ENCODE assay signal across 17 cellular contexts in the genomic region with DNA sequence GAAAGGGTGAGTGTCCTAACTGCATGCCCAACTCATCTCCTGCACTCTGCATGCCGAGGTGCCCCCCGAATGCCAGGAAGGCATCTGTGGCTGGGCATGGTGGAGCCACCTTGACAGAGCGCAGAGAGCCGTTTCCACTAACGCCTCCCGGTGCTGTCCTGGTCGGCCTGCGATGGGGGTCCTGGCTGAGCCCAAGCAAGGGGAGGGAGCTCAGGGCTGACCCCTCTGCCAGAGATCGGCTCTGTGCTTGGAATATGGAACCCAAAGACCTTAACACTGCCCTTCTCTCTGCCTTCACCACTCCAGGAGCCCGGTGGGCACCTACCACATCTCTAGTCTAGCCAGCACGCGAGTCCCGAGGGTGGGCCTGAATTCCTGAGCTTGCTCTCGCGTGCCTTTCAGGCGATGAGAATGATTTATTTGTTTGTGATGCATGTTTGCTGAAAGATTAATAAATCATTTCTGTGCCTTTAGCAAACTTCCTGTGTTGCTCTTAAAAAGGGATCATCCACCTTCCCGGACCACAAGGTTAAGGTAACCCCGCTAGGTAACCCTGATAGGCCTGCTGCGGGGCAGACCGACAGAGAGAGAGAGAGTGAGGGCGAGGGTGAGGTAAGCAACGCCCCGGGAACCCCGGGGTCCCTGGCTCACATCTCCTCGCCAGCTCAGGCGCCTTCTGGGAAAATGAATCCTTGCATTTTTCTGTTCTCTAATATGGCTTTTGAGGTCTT. TPM values are rescaled to one million over a fixed set of nuclear protein-coding genes. Genes with fewer than 3 reads are reported as not detected.
A peak's percentile ranks its signal among the peaks of the same experiment; 100 is the strongest.
DNase-seq lines count a peak whose midpoint lies in the region; ATAC-seq, FAIRE-seq and TF ChIP-seq lines count a peak whose summit lies in the region.
"Had no signal": no experiment of that assay in that cellular context is flagged by ENCODE, and none has a peak within 500 bp of the region (broad histone marks: within the 10 kb centered on the region; RNA-seq: fewer than 3 reads in every experiment).

No MANE protein-coding gene starts in this region.

- H4K20me1 ChIP-seq in HepG2 (ENCODE audit: insufficient read depth, low read length) (no peaks in the 10 kb centered on the region; the same call in 1 of the 2 replicates), H1 (replicated peaks in 1 of 2; ENCODE audit: control insufficient read depth in 1 of 2, insufficient read depth in 2 of 2, low read length in 2 of 2) (peaks cover 2 to 13% of the 10 kb centered on the region in 2 experiments)

- no peaks in the 10 kb centered on the region for H3K4me1 Mint-ChIP-seq in activated T-cell treated with anti-CD3 and anti-CD28 coated beads, Interleukin-2, amount 50 U/mL, for 72 hours (ENCODE audit: low read depth)

- FAIRE-seq in HepG2 (lab: Jason Lieb, UNC) (no peak), H1 (lab: Jason Lieb, UNC) (no peak)

- H2BK20ac ChIP-seq in H1 (ENCODE audit: low read length) = no peak overlapping the region

- POLR2A ChIA-PET in HepG2 (lab: Yijun Ruan, JAX) = interaction anchor here (0.7 kb wide), 1 partner anchor 14 kb away, joined by 3 read pairs; no protein-coding TSS in a partner anchor
- POLR2A ChIA-PET in H1 (lab: Charles Lee; ENCODE audit: partially characterized antibody) = interaction anchor here (1.4 to 2.9 kb wide), 2 partner anchors 8 to 10 kb away, joined by 4 to 12 read pairs; no protein-coding TSS in a partner anchor

- H3K27ac ChIP-seq in HepG2 (ENCODE audit: extremely low read length, insufficient read depth, low read length) (no peak overlapping the region), right lobe of liver (no peak overlapping the region), H1 (ENCODE audit: low read depth, low read length) (no peak overlapping the region)
- H3K27ac ChIP-seq: SJSA1 had no signal

- DNase-seq in HepG2 (ENCODE audit: low spot score) (no peak), right lobe of liver (no peak), H1 (ENCODE audit: low read depth in 1 of 2, low spot score in 2 of 2) (no peak), posterior vena cava (ENCODE audit: low spot score) (peak; percentile 73)
- no peak for DNase-seq in activated T-cell treated with anti-CD3 and anti-CD28 coated beads, Interleukin-2, amount 50 U/mL, for 72 hours
- DNase-seq: BE2C, DMS 273 treated with DMSO at 0.1 percent for 48 hours, NCI-H146, NCI-H2081 treated with DMSO at 0.1 percent for 48 hours, NCI-H524 treated with DMSO at 0.1 percent for 48 hours, OCI-M1, RPMI8226 had no signal

- peaks cover 3% of the 10 kb centered on the region; the same call in 1 of the 2 replicates for H3K79me1 ChIP-seq in H1 (ENCODE audit: low read depth, low read length)

- H4K91ac ChIP-seq in H1 (replicated peaks; ENCODE audit: insufficient read length, low read length) = no peak overlapping the region

- no peaks in the 10 kb centered on the region for H3K23me2 ChIP-seq in H1 (ENCODE audit: low read depth, low read length)

- 92% methylated on average over 26 of the region's 26 CpGs for WGBS in HepG2 (ENCODE audit: low lambda C conversion rate)
- 87% methylated on average over 10 of the region's 26 CpGs for WGBS in right lobe of liver (ENCODE audit: insufficient coverage, low coverage, low lambda C conversion rate, missing lambda C conversion rate)
- WGBS in H1 (ENCODE audit: extremely low coverage in 1 of 2, insufficient coverage in 1 of 2, insufficient read length in 1 of 2, insufficient replicate concordance in 2 of 2, low coverage in 1 of 2, low lambda C conversion rate in 2 of 2, missing lambda C conversion rate in 1 of 2), 2 experiments = 86% methylated on average over 24 of the region's 26 CpGs; no CpG with 5 or more reads in 1 of the 2 experiments

- H3K14ac ChIP-seq in H1 (ENCODE audit: insufficient read length) = no peak overlapping the region

- no peaks in the 10 kb centered on the region for H3K79me2 ChIP-seq in HepG2 (ENCODE audit: insufficient read depth, low read length)
- no peaks in the 10 kb centered on the region for H3K79me2 ChIP-seq in H1 (ENCODE audit: control insufficient read depth in 1 of 2, insufficient read depth in 2 of 2, low read length in 2 of 2)

- no peak overlapping the region for H3K4me2 ChIP-seq in HepG2 (ENCODE audit: low read depth, low read length)
- H3K4me2 ChIP-seq in H1 (ENCODE audit: insufficient read depth in 1 of 2, low read depth in 2 of 2, low read length in 2 of 2) = no peak overlapping the region

- H3K23ac ChIP-seq in H1 (ENCODE audit: insufficient read length) = no peak overlapping the region

- no peak overlapping the region for H2BK120ac ChIP-seq in H1 (replicated peaks; ENCODE audit: low read depth, low read length)

- H2BK12ac ChIP-seq in H1 (ENCODE audit: low read depth, low read length) = no peak overlapping the region

- no peaks in the 10 kb centered on the region for H3K27me3 Mint-ChIP-seq in activated T-cell treated with anti-CD3 and anti-CD28 coated beads, Interleukin-2, amount 50 U/mL, for 72 hours (ENCODE audit: low read depth)

- no peak overlapping the region for H3K4ac ChIP-seq in H1 (replicated peaks; ENCODE audit: insufficient read length, low read depth, low read length)

- in situ Hi-C loops in HepG2 (cut with HindIII; ENCODE audit: extremely low pct_ligation_motif_present, low pct_unique_long_range_greater_than_20kb) = no loop called here

- H3K4me3 ChIP-seq in HepG2 (replicated peaks in 1 of 3; ENCODE audit: insufficient read depth in 1 of 3, low read depth in 2 of 3, low read length in 3 of 3) (no peak overlapping the region), right lobe of liver (no peak overlapping the region), H1 (ENCODE audit: extremely low read depth in 1 of 4, insufficient read depth in 2 of 4, low read depth in 3 of 4, low read length in 4 of 4) (no peak overlapping the region)
- H3K4me3 ChIP-seq: SJSA1 had no signal

- H3K56ac ChIP-seq in H1 (replicated peaks; ENCODE audit: insufficient read length, low read depth, low read length) = no peak overlapping the region

- H2BK5ac ChIP-seq in H1 (ENCODE audit: low read depth, low read length) = no peak overlapping the region

- H3K4me3 Mint-ChIP-seq in activated T-cell treated with anti-CD3 and anti-CD28 coated beads, Interleukin-2, amount 50 U/mL, for 72 hours = no peak overlapping the region

- no peak overlapping the region for H2AK5ac ChIP-seq in H1 (ENCODE audit: low read depth, low read length)

- ATAC-seq in HepG2 = no peak; the same call in 2 of the 3 replicates
- ATAC-seq in right lobe of liver = no peak
- no peak for ATAC-seq in HG03442 (IDR thresholded peaks at IDR 0.05; ENCODE audit: unreplicated experiment)
- no peak for ATAC-seq in activated T-cell treated with anti-CD3 and anti-CD28 coated beads, Interleukin-2, amount 50 U/mL, for 72 hours (replicated peaks in 1 of 2)
- no peak for ATAC-seq in HG03521 (IDR thresholded peaks at IDR 0.05; ENCODE audit: unreplicated experiment)
- ATAC-seq: HCT116 had no signal

- H3K4me1 ChIP-seq in HepG2 (ENCODE audit: insufficient read depth, low read length) (no peaks in the 10 kb centered on the region), right lobe of liver (no peaks in the 10 kb centered on the region), H1 (replicated peaks in 1 of 4; ENCODE audit: control insufficient read depth in 3 of 4, insufficient read depth in 4 of 4, low read length in 3 of 4) (peaks cover 0 to 4% (median 2%) of the 10 kb centered on the region in 4 experiments; a peak in 3 of 7 replicates)
- H3K4me1 ChIP-seq: SJSA1 had no signal

- H2BK15ac ChIP-seq in H1 (ENCODE audit: low read length) = no peak overlapping the region

- H2AFZ ChIP-seq in HepG2 (ENCODE audit: low read length) (no peak overlapping the region), H1 (ENCODE audit: low read length) (no peak overlapping the region)

- no peak overlapping the region for H3K9ac ChIP-seq in HepG2 (ENCODE audit: insufficient read depth, low read depth, low read length)
- H3K9ac ChIP-seq in H1 (replicated peaks in 1 of 4; ENCODE audit: extremely low read depth in 1 of 4, low read depth in 3 of 4, low read length in 3 of 4) = no peak overlapping the region

- BruUV-seq in HepG2 (replicated peaks; lab: Mats Ljungman, UMichigan) = no TSS peak

- H3K9me3 ChIP-seq in HepG2 (ENCODE audit: low read length) = no peaks in the 10 kb centered on the region
- H3K9me3 ChIP-seq in right lobe of liver = no peaks in the 10 kb centered on the region
- no peaks in the 10 kb centered on the region for H3K9me3 ChIP-seq in H1 (ENCODE audit: insufficient read depth in 2 of 2, low read depth in 1 of 2, low read length in 1 of 2)
- H3K9me3 ChIP-seq: BE2C, SJSA1 had no signal

- peaks cover 3% of the 10 kb centered on the region in 2 donors for H3K36me3 Mint-ChIP-seq in activated T-cell treated with anti-CD3 and anti-CD28 coated beads, Interleukin-2, amount 50 U/mL, for 72 hours (ENCODE audit: insufficient read depth in 2 of 2)

- intact Hi-C loops in HepG2 (cut with micrococcal nuclease; ENCODE audit: unreplicated experiment) (no loop called here), right lobe of liver (cut with DNase I) (no loop called here), posterior vena cava (cut with DNase I) (no loop called here)

- no peak for TF ChIP-seq POLR2A in HepG2 (IDR thresholded peaks at IDR 0.05; ENCODE audit: insufficient read depth in 1 of 2, low read depth in 2 of 2, low read length in 2 of 2)
- TF ChIP-seq POLR2A in right lobe of liver (IDR thresholded peaks at IDR 0.05) = no peak
- TF ChIP-seq POLR2A in H1 (IDR thresholded peaks at IDR 0.05; ENCODE audit: control extremely low read depth in 1 of 2, low read depth in 2 of 2, low read length in 2 of 2) = no peak

- TF ChIP-seq CTCF in HepG2 (CRISPR knock-in tag; IDR thresholded peaks at IDR 0.05) (no peak), right lobe of liver (IDR thresholded peaks at IDR 0.05) (no peak), H1 (IDR thresholded peaks at IDR 0.05; ENCODE audit: control extremely low read depth in 1 of 3, insufficient read depth in 1 of 3, low read depth in 1 of 3, low read length in 3 of 3) (no peak)

- no peaks in the 10 kb centered on the region for H3K27me3 ChIP-seq in HepG2 (ENCODE audit: control insufficient read depth in 1 of 2, insufficient read depth in 2 of 2, low read length in 2 of 2)
- H3K27me3 ChIP-seq in right lobe of liver = no peaks in the 10 kb centered on the region
- H3K27me3 ChIP-seq in H1 (replicated peaks in 1 of 4; ENCODE audit: control insufficient read depth in 3 of 4, extremely low read depth in 1 of 4, insufficient read depth in 3 of 4, low read length in 3 of 4) = no peaks in the 10 kb centered on the region
- H3K27me3 ChIP-seq: BE2C, SJSA1 had no signal

- H3K18ac ChIP-seq in H1 (ENCODE audit: extremely low read depth, low read length) = no peak overlapping the region

- no peak overlapping the region for H4K5ac ChIP-seq in H1 (ENCODE audit: insufficient read length, low read depth, low read length)

- peak overlapping the region; percentile 77; the same call in 1 of the 2 replicates for H4K8ac ChIP-seq in H1 (ENCODE audit: extremely low read depth, insufficient read depth, low read length)

- no peaks in the 10 kb centered on the region for H3K9me3 Mint-ChIP-seq in activated T-cell treated with anti-CD3 and anti-CD28 coated beads, Interleukin-2, amount 50 U/mL, for 72 hours

- CTCF ChIA-PET in HepG2 (lab: Yijun Ruan, JAX; ENCODE audit: low intra/inter-chr PET ratio, low total read pairs) (no interaction called here), H1 (lab: Charles Lee; ENCODE audit: partially characterized antibody) (interaction anchor here (1.1 to 2.1 kb wide), 8 partner anchors 8 to 68 kb away, joined by 3 to 9 read pairs (median 5); no protein-coding TSS in a partner anchor)

- no peak for TF ChIP-seq RAD21 in HepG2 (CRISPR knock-in tag; IDR thresholded peaks at IDR 0.05)
- no peak for TF ChIP-seq RAD21 in H1 (IDR thresholded peaks at IDR 0.05 in 1 of 2, conservative IDR thresholded peaks at IDR 0.05 in 1 of 2; ENCODE audit: low read depth in 2 of 2, low read length in 2 of 2)

- TF ChIP-seq EP300 in HepG2 (IDR thresholded peaks at IDR 0.05; ENCODE audit: low read depth in 2 of 2, low read length in 2 of 2) (no peak), HepG2 (CRISPR knock-in tag; IDR thresholded peaks at IDR 0.05; ENCODE audit: borderline replicate concordance) (no peak), H1 (IDR thresholded peaks at IDR 0.05; ENCODE audit: borderline replicate concordance in 1 of 2, low read depth in 2 of 2, low read length in 2 of 2) (no peak)

- H3K27ac Mint-ChIP-seq in activated T-cell treated with anti-CD3 and anti-CD28 coated beads, Interleukin-2, amount 50 U/mL, for 72 hours = no peak overlapping the region

- H3K36me3 ChIP-seq in HepG2 (replicated peaks in 1 of 2; ENCODE audit: control insufficient read depth in 1 of 2, insufficient read depth in 2 of 2, low read length in 2 of 2) = peaks cover 18 to 33% of the 10 kb centered on the region in 2 experiments
- peaks cover 0 to 29% (median 14%) of the 10 kb centered on the region in 4 donors for H3K36me3 ChIP-seq in right lobe of liver
- peaks cover 10 to 31% (median 20%) of the 10 kb centered on the region in 4 experiments for H3K36me3 ChIP-seq in H1 (ENCODE audit: control insufficient read depth in 2 of 4, insufficient read depth in 4 of 4, low read length in 3 of 4)

RNA-seq across cellular contexts. Expression of a gene that starts 35.3 kb away (rescaled TPM):
- 318 and 642 TPM in 2 replicates for total RNA-seq in HepG2 (2016; rRNA removed; fragmentation: Illumina TruSeq; extraction: Trizol)
- total RNA-seq in HepG2 (2016; cell fraction: cytosol; rRNA removed; fragmentation: Illumina TruSeq; extraction: Trizol; ENCODE audit: low read depth) = 56.1 and 61.3 TPM in 2 replicates
- total RNA-seq in HepG2 (2016; cell fraction: insoluble cytoplasmic fraction; rRNA removed; fragmentation: Illumina TruSeq; extraction: Trizol) = 300 and 675 TPM in 2 replicates
- total RNA-seq in HepG2 (2016; cell fraction: membrane; rRNA removed; fragmentation: Illumina TruSeq; extraction: Trizol) = 124 and 135 TPM in 2 replicates
- 502 and 568 TPM in 2 replicates for total RNA-seq in HepG2 (2016; cell fraction: nucleus; rRNA removed; fragmentation: Illumina TruSeq; extraction: Trizol)
- polyA plus RNA-seq in HepG2 (2011; rRNA removed) = 418 and 586 TPM in 2 replicates
- polyA plus RNA-seq in HepG2 (2011; cell fraction: cytosol; rRNA removed) = 484 and 553 TPM in 2 replicates
- 135 and 158 TPM in 2 replicates for polyA plus RNA-seq in HepG2 (2011; cell fraction: nucleus; rRNA removed)
- polyA plus RNA-seq in HepG2 (2012) = 484 and 600 TPM in 2 replicates
- polyA plus RNA-seq in HepG2 (2016; cell fraction: cytosol; fragmentation: Illumina TruSeq; extraction: Trizol; ENCODE audit: low read depth) = 61.3 and 65.3 TPM in 2 replicates
- polyA plus RNA-seq in HepG2 (2016; cell fraction: insoluble cytoplasmic fraction; fragmentation: Illumina TruSeq; extraction: Trizol; ENCODE audit: low read depth) = 289 and 301 TPM in 2 replicates
- polyA plus RNA-seq in HepG2 (2016; cell fraction: membrane; fragmentation: Illumina TruSeq; extraction: Trizol; ENCODE audit: low read depth) = 102 and 106 TPM in 2 replicates
- 690 and 757 TPM in 2 replicates for polyA plus RNA-seq in HepG2 (2016; cell fraction: nucleus; fragmentation: Illumina TruSeq; extraction: Trizol; ENCODE audit: insufficient read depth, low read depth)
- polyA minus RNA-seq in HepG2 (2011; rRNA and poly(A)+ RNA removed; ENCODE audit: low replicate concordance) = 87.6 and 158 TPM in 2 replicates
- 230 and 245 TPM in 2 replicates for polyA minus RNA-seq in HepG2 (2011; cell fraction: cytosol; rRNA and poly(A)+ RNA removed)
- polyA minus RNA-seq in HepG2 (2011; cell fraction: nucleus; rRNA and poly(A)+ RNA removed) = 115 and 127 TPM in 2 replicates
- total RNA-seq in right lobe of liver = 100 to 1,000 TPM; 141 to 232 (median 191) TPM
- 383 and 384 TPM in 2 replicates for total RNA-seq in H1 (2021; fragmentation: NEBNext Ultra II Directional; extraction: Animal tissue kit (Norgen Biotek cat#: 25700))
- 140 and 181 TPM in 2 replicates for polyA plus RNA-seq in H1 (2011; rRNA removed)
- polyA plus RNA-seq in H1 (2011; cell fraction: cytosol; rRNA removed) = 288 TPM
- 82.8 TPM for polyA plus RNA-seq in H1 (2011; cell fraction: nucleus; rRNA removed)
- 288 to 306 TPM (median 300 TPM) in 4 replicates for polyA plus RNA-seq in H1 (2012, experiment 1 of 2)
- 64.6 TPM for polyA plus RNA-seq in H1 (2012, experiment 2 of 2)
- 508 TPM for polyA plus RNA-seq in H1 (2013, experiment 1 of 2)
- 560 TPM for polyA plus RNA-seq in H1 (2013, experiment 2 of 2)
- polyA minus RNA-seq in H1 (2011; rRNA and poly(A)+ RNA removed) = 136 and 139 TPM in 2 replicates
- 120 TPM for polyA minus RNA-seq in H1 (2011; cell fraction: cytosol; rRNA and poly(A)+ RNA removed)
- polyA minus RNA-seq in H1 (2011; cell fraction: nucleus; rRNA and poly(A)+ RNA removed) = 54.6 TPM
- total RNA-seq in posterior vena cava = 100 to 1,000 TPM; 111 to 144 TPM
- 100 to 1,000 TPM in 1 of 2 donors, 10 to 100 TPM in 1; 79.3 to 131 TPM for total RNA-seq in activated T-cell treated with anti-CD3 and anti-CD28 coated beads, Interleukin-2, amount 50 U/mL, for 72 hours

RNA-seq across cellular contexts. Expression of a gene that starts 55.8 kb away (rescaled TPM):
- total RNA-seq in HepG2 (2016; rRNA removed; fragmentation: Illumina TruSeq; extraction: Trizol) = 0.04 TPM in 1 of 2 replicates, not detected in the other
- total RNA-seq in HepG2 (2016; cell fraction: cytosol; rRNA removed; fragmentation: Illumina TruSeq; extraction: Trizol; ENCODE audit: low read depth) = not detected in 2 replicates
- 0.04 TPM in 1 of 2 replicates, not detected in the other for total RNA-seq in HepG2 (2016; cell fraction: insoluble cytoplasmic fraction; rRNA removed; fragmentation: Illumina TruSeq; extraction: Trizol)
- not detected in 2 replicates for total RNA-seq in HepG2 (2016; cell fraction: membrane; rRNA removed; fragmentation: Illumina TruSeq; extraction: Trizol)
- 0.09 TPM in 1 of 2 replicates, not detected in the other for total RNA-seq in HepG2 (2016; cell fraction: nucleus; rRNA removed; fragmentation: Illumina TruSeq; extraction: Trizol)
- polyA plus RNA-seq in HepG2 (2011; rRNA removed) = 0.10 and 0.29 TPM in 2 replicates
- polyA plus RNA-seq in HepG2 (2011; cell fraction: cytosol; rRNA removed) = 0.05 TPM in 2 replicates
- 0.36 and 2.7 TPM in 2 replicates for polyA plus RNA-seq in HepG2 (2011; cell fraction: nucleus; rRNA removed)
- 1.4 and 1.5 TPM in 2 replicates for polyA plus RNA-seq in HepG2 (2012)
- not detected in 2 replicates for polyA plus RNA-seq in HepG2 (2016; cell fraction: cytosol; fragmentation: Illumina TruSeq; extraction: Trizol; ENCODE audit: low read depth)
- not detected in 2 replicates for polyA plus RNA-seq in HepG2 (2016; cell fraction: insoluble cytoplasmic fraction; fragmentation: Illumina TruSeq; extraction: Trizol; ENCODE audit: low read depth)
- polyA plus RNA-seq in HepG2 (2016; cell fraction: membrane; fragmentation: Illumina TruSeq; extraction: Trizol; ENCODE audit: low read depth) = not detected in 2 replicates
- polyA plus RNA-seq in HepG2 (2016; cell fraction: nucleus; fragmentation: Illumina TruSeq; extraction: Trizol; ENCODE audit: insufficient read depth, low read depth) = not detected in 2 replicates
- polyA minus RNA-seq in HepG2 (2011; rRNA and poly(A)+ RNA removed; ENCODE audit: low replicate concordance) = 7.5 TPM in 1 of 2 replicates, not detected in the other
- polyA minus RNA-seq in HepG2 (2011; cell fraction: cytosol; rRNA and poly(A)+ RNA removed) = 0.44 and 0.69 TPM in 2 replicates
- 0.12 TPM in 1 of 2 replicates, not detected in the other for polyA minus RNA-seq in HepG2 (2011; cell fraction: nucleus; rRNA and poly(A)+ RNA removed)
- under 1 TPM in 2 of 6 experiments, not detected in 4; 0.12 to 0.22 TPM for total RNA-seq in right lobe of liver
- 0.63 and 0.74 TPM in 2 replicates for total RNA-seq in H1 (2021; fragmentation: NEBNext Ultra II Directional; extraction: Animal tissue kit (Norgen Biotek cat#: 25700))
- 0.29 and 0.36 TPM in 2 replicates for polyA plus RNA-seq in H1 (2011; rRNA removed)
- 0.41 TPM for polyA plus RNA-seq in H1 (2011; cell fraction: cytosol; rRNA removed)
- 1.5 TPM for polyA plus RNA-seq in H1 (2011; cell fraction: nucleus; rRNA removed)
- 1.7 to 2.8 TPM (median 1.8 TPM) in 4 replicates for polyA plus RNA-seq in H1 (2012, experiment 1 of 2)
- 0.39 TPM for polyA plus RNA-seq in H1 (2012, experiment 2 of 2)
- polyA plus RNA-seq in H1 (2013, experiment 1 of 2) = 0.47 TPM
- polyA plus RNA-seq in H1 (2013, experiment 2 of 2) = 0.74 TPM
- 0.22 and 0.28 TPM in 2 replicates for polyA minus RNA-seq in H1 (2011; rRNA and poly(A)+ RNA removed)
- not detected for polyA minus RNA-seq in H1 (2011; cell fraction: cytosol; rRNA and poly(A)+ RNA removed)
- polyA minus RNA-seq in H1 (2011; cell fraction: nucleus; rRNA and poly(A)+ RNA removed) = 0.90 TPM
- under 1 TPM; 0.33 to 0.42 TPM for total RNA-seq in posterior vena cava
- total RNA-seq in activated T-cell treated with anti-CD3 and anti-CD28 coated beads, Interleukin-2, amount 50 U/mL, for 72 hours = under 1 TPM in 1 of 2 donors, not detected in 1; 0.21 TPM
- total RNA-seq: HT1080 had no signal
